In the genomic region with DNA sequence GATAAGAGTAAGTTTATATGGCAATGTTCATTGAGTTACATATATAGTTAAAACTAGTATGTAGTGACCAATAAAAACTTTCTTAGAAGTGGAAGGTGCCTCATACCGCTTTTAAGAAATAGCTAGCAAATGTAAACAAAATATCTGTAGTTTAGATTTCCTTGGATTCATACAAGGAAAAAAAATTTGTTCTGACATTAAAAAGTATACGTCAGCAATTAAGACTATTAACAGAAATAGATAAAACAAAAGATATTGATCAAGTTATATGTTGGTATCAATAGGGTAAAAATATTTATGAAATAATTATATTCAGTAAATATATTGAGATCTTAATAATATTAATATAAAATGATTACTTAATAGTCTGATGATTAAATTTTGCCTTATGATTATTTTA, we compare ENCODE assay signal across 29 cellular contexts.
"Had no signal": no experiment of that assay in that cellular context is flagged by ENCODE, and none has a peak within 500 bp of the region (broad histone marks: within the 10 kb centered on the region; RNA-seq: fewer than 3 reads in every experiment).

No MANE protein-coding gene starts in this region.

- H3K4me1 Mint-ChIP-seq: naive B cell; natural killer cell; nephron progenitor cell; neural progenitor cell; stimulated activated effector memory CD8-positive, alpha-beta T cell treated with anti-CD3 and anti-CD28 coated beads, Interleukin-12 subunit alpha, Interleukin-12 subunit beta, amount 100 ng/mL, for 72 hours had no signal

- H3K36me3 ChIP-seq: left lung, lower lobe of right lung, neural progenitor cell, neutrophil, right atrium auricular region, spleen, suprapubic skin, thoracic aorta, tibial artery, upper lobe of right lung had no signal

- H3K27me3 Mint-ChIP-seq: naive B cell; progenitor cell of endocrine pancreas; stimulated activated naive CD8-positive, alpha-beta T cell treated with anti-CD3 and anti-CD28 coated beads, Interleukin-15, Interleukin-2, amounts not matched to agents 100 ng/mL and 50 ng/mL, for 24 hours had no signal

- H3K4me2 ChIP-seq: neural progenitor cell had no signal

- H3K4me1 ChIP-seq: left lung, lower lobe of right lung, neural progenitor cell, right atrium auricular region, spleen, suprapubic skin, tibial artery, upper lobe of right lung had no signal

- H2AFZ ChIP-seq: neural progenitor cell had no signal

- H3K9ac ChIP-seq: neural progenitor cell had no signal

- H3K4me3 ChIP-seq: left lung, lower lobe of right lung, neural progenitor cell, right atrium auricular region, skin epidermis, spleen, suprapubic skin, thoracic aorta, tibial artery, upper lobe of right lung had no signal

- H3K4me3 Mint-ChIP-seq: mesothelial cell of epicardium; naive B cell; natural killer cell; nephron progenitor cell; neural progenitor cell; stimulated activated effector memory CD8-positive, alpha-beta T cell treated with anti-CD3 and anti-CD28 coated beads, Interleukin-12 subunit alpha, Interleukin-12 subunit beta, amount 100 ng/mL, for 72 hours; stimulated activated naive CD8-positive, alpha-beta T cell treated with anti-CD3 and anti-CD28 coated beads, Interleukin-15, Interleukin-2, amounts not matched to agents 100 ng/mL and 50 ng/mL, for 24 hours had no signal

- H3K9me3 ChIP-seq: left lung, lower lobe of right lung, neutrophil, right atrium auricular region, suprapubic skin, thoracic aorta, tibial artery, upper lobe of right lung had no signal

- H3K27me3 ChIP-seq: left lung, neural progenitor cell, neutrophil, right atrium auricular region, spleen, suprapubic skin, tibial artery, upper lobe of right lung had no signal

- DNase-seq: hippocampal formation; left colon; left lung; lower lobe of right lung; mammary epithelial cell; mesendoderm; naive B cell; natural killer cell; nephron progenitor cell; occipital lobe; spleen; stimulated activated CD4-positive, alpha-beta T cell treated with anti-CD3 and anti-CD28 coated beads, Interleukin-4, amount 100 ng/mL, for 24 hours; stimulated activated naive CD4-positive, alpha-beta T cell; tibial artery; trophoblast cell; upper lobe of right lung had no signal

- ATAC-seq: left colon; left lung; lower lobe of right lung; natural killer cell; sciatic nerve; stimulated activated effector memory CD8-positive, alpha-beta T cell treated with anti-CD3 and anti-CD28 coated beads, Interleukin-12 subunit alpha, Interleukin-12 subunit beta, amount 100 ng/mL, for 72 hours; upper lobe of right lung had no signal

- H3K27ac ChIP-seq: left lung, lower lobe of right lung, neural progenitor cell, neutrophil, right atrium auricular region, skin epidermis, spleen, suprapubic skin, thoracic aorta, tibial artery, upper lobe of right lung had no signal

- H3K9me3 Mint-ChIP-seq: mesothelial cell of epicardium, nephron progenitor cell, neural progenitor cell had no signal

- FAIRE-seq: keratinocyte, urothelium cell line had no signal

- H3K36me3 Mint-ChIP-seq: mesothelial cell of epicardium; naive B cell; natural killer cell; neural progenitor cell; stimulated activated effector memory CD8-positive, alpha-beta T cell treated with anti-CD3 and anti-CD28 coated beads, Interleukin-12 subunit alpha, Interleukin-12 subunit beta, amount 100 ng/mL, for 72 hours had no signal

- H3K27ac Mint-ChIP-seq: mesothelial cell of epicardium; naive B cell; natural killer cell; nephron progenitor cell; neural progenitor cell; progenitor cell of endocrine pancreas; stimulated activated effector memory CD8-positive, alpha-beta T cell treated with anti-CD3 and anti-CD28 coated beads, Interleukin-12 subunit alpha, Interleukin-12 subunit beta, amount 100 ng/mL, for 72 hours; stimulated activated naive CD8-positive, alpha-beta T cell treated with anti-CD3 and anti-CD28 coated beads, Interleukin-15, Interleukin-2, amounts not matched to agents 100 ng/mL and 50 ng/mL, for 24 hours had no signal
